Comparison of ENCODE assay signal across 1 cellular context in the genomic region with DNA sequence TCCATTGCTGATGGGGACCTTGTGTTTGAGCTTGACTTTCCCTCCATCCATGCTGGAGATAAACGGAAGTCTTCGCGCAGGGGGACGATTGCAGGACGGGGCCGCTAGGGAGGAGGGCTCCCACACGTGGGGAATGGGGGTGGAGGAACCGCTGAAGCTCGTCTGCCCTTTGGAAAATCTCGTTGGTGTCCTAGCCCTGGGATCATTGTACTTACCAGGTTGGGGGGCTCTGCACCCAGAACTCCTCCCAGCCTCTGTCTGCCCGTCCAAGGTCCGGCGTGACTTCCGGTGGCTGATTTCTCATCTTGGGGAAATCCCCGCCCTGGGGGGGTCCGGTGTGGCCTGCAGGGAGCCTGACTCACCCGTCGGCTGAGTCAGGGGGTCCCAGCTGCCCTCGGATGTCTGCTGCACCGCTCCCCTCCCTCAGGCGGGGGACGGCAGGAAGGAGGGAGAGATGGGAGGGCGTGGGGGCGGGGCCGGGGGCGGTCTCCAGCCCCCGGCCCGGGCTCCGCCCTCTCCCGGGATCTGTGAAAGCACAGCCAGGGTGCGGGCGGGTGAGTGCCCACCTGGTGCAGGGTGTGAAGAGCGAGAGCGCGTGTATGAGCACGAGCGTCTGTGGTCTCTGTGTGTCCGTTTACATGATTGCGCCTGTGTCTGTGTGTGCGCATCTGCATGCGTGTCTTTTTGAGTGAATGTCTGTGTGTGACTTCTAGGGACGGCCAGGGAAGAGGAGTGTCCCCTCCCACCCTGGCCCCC.
TF ChIP-seq lines count a peak whose summit lies in the region.

No MANE protein-coding gene starts in this region.

TF ChIP-seq in HepG2, 621 proteins besides CTCF, POLR2A, EP300 and RAD21 (continued from another document):
- TF ChIP-seq TFAP4 (IDR thresholded peaks at IDR 0.05; ENCODE audit: borderline replicate concordance, low read depth) (no peak), ZNF275 (CRISPR knock-in tag; IDR thresholded peaks at IDR 0.05; ENCODE audit: borderline replicate concordance) (no peak), NR2C2 (CRISPR knock-in tag; IDR thresholded peaks at IDR 0.05; ENCODE audit: borderline replicate concordance) (peak; percentile 28; the same call in 1 of the 2 replicates), ETV5 (CRISPR knock-in tag; IDR thresholded peaks at IDR 0.05; ENCODE audit: borderline replicate concordance) (peak; percentile 85), SCMH1 (CRISPR knock-in tag; IDR thresholded peaks at IDR 0.05; ENCODE audit: borderline replicate concordance) (no peak), KLF13 (CRISPR knock-in tag; IDR thresholded peaks at IDR 0.05) (no peak), JUN (CRISPR knock-in tag; IDR thresholded peaks at IDR 0.05) (no peak), ZFP37 (CRISPR knock-in tag; IDR thresholded peaks at IDR 0.05; ENCODE audit: borderline replicate concordance) (no peak)
